13 cellular contexts compared by ENCODE assay signal in the genomic region with DNA sequence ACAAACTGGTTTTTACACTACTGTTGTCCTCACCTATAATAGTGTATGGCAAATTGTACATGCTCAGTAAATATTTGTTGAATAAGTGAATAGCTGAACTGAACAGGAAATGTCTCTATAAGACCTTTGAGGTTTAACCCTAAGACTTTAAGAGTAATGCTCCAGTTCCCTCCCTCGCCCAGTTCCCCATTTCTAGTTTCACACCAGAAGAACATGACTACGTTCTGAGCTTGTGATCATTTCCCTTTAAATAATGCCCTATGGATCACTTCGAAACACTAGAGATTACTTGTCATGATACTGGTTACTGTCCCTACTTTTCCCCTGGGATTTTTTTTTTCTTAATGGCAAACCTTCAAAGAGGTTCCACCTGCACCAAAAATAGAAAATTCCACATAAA.
DNase-seq lines count a peak whose midpoint lies in the region; ATAC-seq, FAIRE-seq and TF ChIP-seq lines count a peak whose summit lies in the region.
"Had no signal": no experiment of that assay in that cellular context is flagged by ENCODE, and none has a peak within 500 bp of the region (broad histone marks: within the 10 kb centered on the region; RNA-seq: fewer than 3 reads in every experiment).

No MANE protein-coding gene starts in this region.

- H3K27ac ChIP-seq in effector memory CD4-positive, alpha-beta T cell (ENCODE audit: insufficient read depth, low read length, poor library complexity, severe bottlenecking): no peak overlapping the region
- H3K27ac ChIP-seq: brain microvascular endothelial cell had no signal

- no peaks in the 10 kb centered on the region for H3K9me3 ChIP-seq in effector memory CD4-positive, alpha-beta T cell (ENCODE audit: control insufficient read depth, low read length)
- H3K9me3 ChIP-seq: MG63 had no signal

- peak; percentile 77 for FAIRE-seq in GM12892 (lab: Jason Lieb, UNC)

- H3K27ac Mint-ChIP-seq in HFFc6: no peak overlapping the region
- no peak overlapping the region for H3K27ac Mint-ChIP-seq in mesothelial cell of epicardium

- H3K4me3 Mint-ChIP-seq in HFFc6 (no peak overlapping the region), mesothelial cell of epicardium (no peak overlapping the region)

- no peak for DNase-seq in GM12892 (ENCODE audit: insufficient read length)
- DNase-seq in MV-4-11 (lab: John Stamatoyannopoulos, UW): peak; percentile 90
- DNase-seq in HFFc6: no peak
- no peak for DNase-seq in effector memory CD4-positive, alpha-beta T cell
- no peak for DNase-seq in pons (ENCODE audit: low spot score)
- no peak for DNase-seq in mesothelial cell of epicardium (ENCODE audit: low spot score in 2 of 2, unreplicated experiment in 2 of 2)
- DNase-seq: activated CD4-positive, alpha-beta T cell treated with anti-CD3 and anti-CD28 coated beads, Interleukin-2, amount 50 U/mL, for 4 hours; brain microvascular endothelial cell; C1 segment of cervical spinal cord; MG63 had no signal

- H3K27me3 Mint-ChIP-seq in HFFc6 (ENCODE audit: insufficient read depth) (no peaks in the 10 kb centered on the region; the same call in 1 of the 2 replicates), mesothelial cell of epicardium (ENCODE audit: low read depth) (no peaks in the 10 kb centered on the region)

- peaks cover 9% of the 10 kb centered on the region for H3K9me3 Mint-ChIP-seq in HFFc6
- peaks cover 31% of the 10 kb centered on the region for H3K9me3 Mint-ChIP-seq in mesothelial cell of epicardium

- H3K36me3 Mint-ChIP-seq in HFFc6 (ENCODE audit: low read depth) (peaks cover 26% of the 10 kb centered on the region), mesothelial cell of epicardium (peaks cover 25% of the 10 kb centered on the region)

- no peak for TF ChIP-seq CTCF in HFFc6 (IDR thresholded peaks at IDR 0.05)
- no peak for TF ChIP-seq CTCF in mesothelial cell of epicardium (IDR thresholded peaks at IDR 0.05; ENCODE audit: unreplicated experiment)

- no peak for TF ChIP-seq POLR2A in GM12892 (IDR thresholded peaks at IDR 0.05; ENCODE audit: low read depth, low read length)

- H3K36me3 ChIP-seq in effector memory CD4-positive, alpha-beta T cell (ENCODE audit: control insufficient read depth, insufficient read depth, low read length): no peaks in the 10 kb centered on the region
- H3K36me3 ChIP-seq: brain microvascular endothelial cell, MG63 had no signal

- no peaks in the 10 kb centered on the region for H3K4me1 ChIP-seq in effector memory CD4-positive, alpha-beta T cell (ENCODE audit: control insufficient read depth, insufficient read depth, low read length, poor library complexity, severe bottlenecking)

- H3K27me3 ChIP-seq in effector memory CD4-positive, alpha-beta T cell (replicated peaks; ENCODE audit: control insufficient read depth, insufficient read depth, low read length, poor library complexity, severe bottlenecking): no peaks in the 10 kb centered on the region
- H3K27me3 ChIP-seq: brain microvascular endothelial cell, MG63 had no signal

- peak; percentile 86 for ATAC-seq in GM19455 (IDR thresholded peaks at IDR 0.05; ENCODE audit: unreplicated experiment)
- ATAC-seq in HG02981 (IDR thresholded peaks at IDR 0.05; ENCODE audit: unreplicated experiment): peak; percentile 92
- ATAC-seq: Panc1 had no signal

- H3K4me1 Mint-ChIP-seq in HFFc6 (ENCODE audit: low read depth) (peaks cover 23% of the 10 kb centered on the region; the same call in 1 of the 2 replicates), mesothelial cell of epicardium (peaks cover 13% of the 10 kb centered on the region)

- no peak overlapping the region for H3K4me3 ChIP-seq in effector memory CD4-positive, alpha-beta T cell (ENCODE audit: insufficient read depth, low read depth, low read length, poor library complexity, severe bottlenecking)
- H3K4me3 ChIP-seq: MG63 had no signal
